8 cellular contexts compared by ENCODE assay signal in genomic region chr3:66500575-66501482, GRCh38. TPM values are rescaled to one million over a fixed set of nuclear protein-coding genes. Genes with fewer than 3 reads are reported as not detected.
DNase-seq lines count a peak whose midpoint lies in the region; TF ChIP-seq lines count a peak whose summit lies in the region.

Gene LRIG1, minus strand, starts transcription at chr3:66501022. Its CDS starts 615 bp downstream, at chr3:66500407.

- H3K27ac Mint-ChIP-seq in nephron progenitor cell = no peak within 1 kb of the TSS
- peak within 1 kb of the TSS; percentile 79 for H3K27ac Mint-ChIP-seq in stimulated activated naive CD8-positive, alpha-beta T cell treated with anti-CD3 and anti-CD28 coated beads, Interleukin-15, Interleukin-2, amounts not matched to agents 100 ng/mL and 50 ng/mL, for 24 hours

- H3K4me3 Mint-ChIP-seq in nephron progenitor cell = peak within 1 kb of the TSS; percentile 96
- H3K4me3 Mint-ChIP-seq in stimulated activated naive CD8-positive, alpha-beta T cell treated with anti-CD3 and anti-CD28 coated beads, Interleukin-15, Interleukin-2, amounts not matched to agents 100 ng/mL and 50 ng/mL, for 24 hours = peak within 1 kb of the TSS; percentile 88

- no peaks in the 10 kb centered on the region for H3K9me3 Mint-ChIP-seq in nephron progenitor cell
- H3K9me3 Mint-ChIP-seq in stimulated activated naive CD8-positive, alpha-beta T cell treated with anti-CD3 and anti-CD28 coated beads, Interleukin-15, Interleukin-2, amounts not matched to agents 100 ng/mL and 50 ng/mL, for 24 hours = no peaks in the 10 kb centered on the region

- H3K4me1 Mint-ChIP-seq in nephron progenitor cell = peaks cover 88% of the 10 kb centered on the region
- H3K4me1 Mint-ChIP-seq in stimulated activated naive CD8-positive, alpha-beta T cell treated with anti-CD3 and anti-CD28 coated beads, Interleukin-15, Interleukin-2, amounts not matched to agents 100 ng/mL and 50 ng/mL, for 24 hours (ENCODE audit: low read depth) = peaks cover 51% of the 10 kb centered on the region

- no peak for TF ChIP-seq CTCF in nephron progenitor cell (IDR thresholded peaks at IDR 0.05)

- DNase-seq in Daoy (ENCODE audit: low read depth) (peak; percentile 98), GOT3 (lab: John Stamatoyannopoulos, UW) (peak; percentile 96), LoVo (ENCODE audit: low spot score) (peak; percentile 94), SHP77 (lab: John Stamatoyannopoulos, UW) (peak; percentile 97 to 98), fibroblast of the conjunctiva (ENCODE audit: low read depth) (peak; percentile 96), nephron progenitor cell (peak; percentile 100)
- DNase-seq in activated effector memory CD4-positive, alpha-beta T cell treated with anti-CD3 and anti-CD28 coated beads, Interleukin-2, amount 50 U/mL, for 16 hours = peak; percentile 100

- H3K27me3 Mint-ChIP-seq in nephron progenitor cell (ENCODE audit: low read depth, poor library complexity) = peaks cover 13% of the 10 kb centered on the region
- H3K27me3 Mint-ChIP-seq in stimulated activated naive CD8-positive, alpha-beta T cell treated with anti-CD3 and anti-CD28 coated beads, Interleukin-15, Interleukin-2, amounts not matched to agents 100 ng/mL and 50 ng/mL, for 24 hours = peaks cover 26% of the 10 kb centered on the region

- H3K36me3 Mint-ChIP-seq in nephron progenitor cell (ENCODE audit: low read depth) = no peaks in the 10 kb centered on the region
- H3K36me3 Mint-ChIP-seq in stimulated activated naive CD8-positive, alpha-beta T cell treated with anti-CD3 and anti-CD28 coated beads, Interleukin-15, Interleukin-2, amounts not matched to agents 100 ng/mL and 50 ng/mL, for 24 hours (ENCODE audit: low read depth) = no peaks in the 10 kb centered on the region

RNA-seq across cellular contexts. Expression of gene LRIG1, which starts in this region (rescaled TPM):
- total RNA-seq in Daoy (2014; rRNA removed; shearing (Covaris generic)) = 23.3 and 23.8 TPM in 2 replicates

Comparison
In these comparisons a context has a peak if more than half of its experiments do, and no peak if none do; other contexts are left out.
1. Peak in every context shown above with its lines: DNase-seq.